In the genomic region with DNA sequence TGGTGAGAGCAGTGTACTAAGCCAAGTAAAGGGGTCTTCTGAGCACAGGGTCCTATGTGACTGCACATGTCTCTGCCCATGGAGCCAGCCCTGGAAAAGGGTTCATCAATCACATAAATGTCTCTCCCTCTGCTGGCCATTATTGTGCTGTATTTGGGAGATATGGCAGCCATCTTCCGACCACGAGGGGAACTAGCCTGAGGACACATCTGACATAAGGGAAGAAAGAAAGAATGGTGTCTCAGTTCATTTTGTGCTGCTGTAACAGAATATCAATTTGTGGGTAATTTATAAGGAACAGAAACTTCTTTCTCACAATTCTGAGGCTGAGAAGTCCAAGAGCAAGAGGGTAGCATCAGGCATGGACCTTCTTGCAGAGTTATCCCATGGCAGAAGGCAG, we compare ENCODE assay signal across 1 cellular context.
TF ChIP-seq lines count a peak whose summit lies in the region.

No MANE protein-coding gene starts in this region.

TF ChIP-seq in endothelial cell of umbilical vein, 7 proteins besides CTCF, POLR2A, EP300 and RAD21 (continued from another document):
- TF ChIP-seq POLR2AphosphoS5 (IDR thresholded peaks at IDR 0.05; ENCODE audit: insufficient read depth, low read depth, low read length): no peak
- no peak for TF ChIP-seq EZH2 (IDR thresholded peaks at IDR 0.05; ENCODE audit: borderline replicate concordance, low read depth, low read length, severe bottlenecking)
- TF ChIP-seq, protein P1, sequence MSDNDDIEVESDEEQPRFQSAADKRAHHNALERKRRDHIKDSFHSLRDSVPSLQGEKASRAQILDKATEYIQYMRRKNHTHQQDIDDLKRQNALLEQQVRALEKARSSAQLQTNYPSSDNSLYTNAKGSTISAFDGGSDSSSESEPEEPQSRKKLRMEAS (IDR thresholded peaks at IDR 0.05; ENCODE audit: insufficient read depth, insufficient read length): no peak
- TF ChIP-seq GATA2 (IDR thresholded peaks at IDR 0.05; ENCODE audit: insufficient read depth, insufficient read length, low read depth, low read length): no peak
